ENCODE assay signal across 8 cellular contexts in genomic region chr5:56908942-56909293, GRCh38. TPM values are rescaled to one million over a fixed set of nuclear protein-coding genes. Genes with fewer than 3 reads are reported as not detected.
DNase-seq lines count a peak whose midpoint lies in the region; TF ChIP-seq lines count a peak whose summit lies in the region.

No MANE protein-coding gene starts in this region.

- H3K4me1 ChIP-seq in HAP-1 (peaks cover 11% of the 10 kb centered on the region), muscle layer of colon (ENCODE audit: insufficient read depth, low read length) (no peaks in the 10 kb centered on the region)

- no peaks in the 10 kb centered on the region for H3K36me3 ChIP-seq in HAP-1 (replicated peaks)
- H3K36me3 ChIP-seq in muscle layer of colon (ENCODE audit: insufficient read depth, low read length), result no peaks in the 10 kb centered on the region

- H3K9me3 ChIP-seq in HAP-1 (no peaks in the 10 kb centered on the region), muscle layer of colon (ENCODE audit: low read length) (no peaks in the 10 kb centered on the region)

- H3K27ac ChIP-seq in dorsolateral prefrontal cortex, result peak overlapping the region; percentile 67 to 99 (median 97)
- H3K27ac ChIP-seq in muscle layer of colon (ENCODE audit: low read depth, low read length), result peak overlapping the region; percentile 94

- DNase-seq in NCI-H748 (lab: John Stamatoyannopoulos, UW; ENCODE audit: unreplicated experiment) (peak; percentile 71), NCI-H748 treated with DMSO at 0.1 percent for 48 hours (lab: John Stamatoyannopoulos, UW) (no peak), HAP-1 (ENCODE audit: low spot score in 2 of 2) (peak in 1 of 2 experiments; percentile 14), NCI-H510A (lab: John Stamatoyannopoulos, UW) (peak; percentile 56), dorsolateral prefrontal cortex (peak in 5 of 10 donors; percentile 37 to 52 (median 47)), GOT3 (lab: John Stamatoyannopoulos, UW) (no peak), cerebellar cortex (ENCODE audit: low spot score) (no peak)

- in situ Hi-C loops in HAP-1 (cut with MboI; ENCODE audit: low sequenced_read_pairs), result loop anchor here (10.0 kb wide), 1 partner anchor 316 kb away; no protein-coding TSS in a partner anchor

- peak overlapping the region; percentile 93 for H3K9ac ChIP-seq in muscle layer of colon (ENCODE audit: low read length)

- TF ChIP-seq CTCF in dorsolateral prefrontal cortex (IDR thresholded peaks at IDR 0.05 in 54 of 56, conservative IDR thresholded peaks at IDR 0.05 in 2 of 56; ENCODE audit: low read depth in 1 of 56, partially characterized antibody in 56 of 56), result no peak

- H3K27me3 ChIP-seq in HAP-1 (ENCODE audit: low read depth), result no peaks in the 10 kb centered on the region
- no peaks in the 10 kb centered on the region for H3K27me3 ChIP-seq in dorsolateral prefrontal cortex
- no peaks in the 10 kb centered on the region for H3K27me3 ChIP-seq in muscle layer of colon (ENCODE audit: control insufficient read depth in 1 of 2, insufficient read depth in 2 of 2, low read length in 2 of 2)

- H3K4me3 ChIP-seq in HAP-1 (peak overlapping the region; percentile 45), dorsolateral prefrontal cortex (peak overlapping the region; percentile 54 to 92 (median 78)), muscle layer of colon (ENCODE audit: low read depth in 1 of 2, low read length in 2 of 2) (peak overlapping the region; percentile 79 to 88)

- intact Hi-C loops in dorsolateral prefrontal cortex (cut with DNase I), result loop anchor here (1.0 to 10.0 kb wide), 5 partner anchors 42 to 1556 kb away; partner anchors contain the start of genes MIER3 (in 1 of the 2) and PLK2 (in 1 of the 2)

RNA-seq across cellular contexts. Expression of gene SETD9, which starts 0.5 kb away (rescaled TPM):
- 10 to 100 TPM in 3 of 120 experiments, 1 to 10 TPM in 117; 1.8 to 16.2 (median 5.6) TPM for total RNA-seq in dorsolateral prefrontal cortex

RNA-seq across cellular contexts. Expression of gene MIER3, which starts 43.0 kb away (rescaled TPM):
- total RNA-seq in dorsolateral prefrontal cortex, result 10 to 100 TPM; 13.7 to 33.5 (median 22.7) TPM

Comparison
In these comparisons a context has a peak if more than half of its experiments do, and no peak if none do; other contexts are left out.
1. DNase-seq: peak in NCI-H748 (single experiment) and NCI-H510A (single experiment); none in NCI-H748 treated with DMSO at 0.1 percent for 48 hours (single experiment), GOT3 (single experiment) and cerebellar cortex (single experiment).
2. Peak in every context shown above with its lines, with median percentiles within 50 percentile points of each other: H3K4me3 ChIP-seq.